ENCODE assay signal across 1 cellular context in the genomic region with DNA sequence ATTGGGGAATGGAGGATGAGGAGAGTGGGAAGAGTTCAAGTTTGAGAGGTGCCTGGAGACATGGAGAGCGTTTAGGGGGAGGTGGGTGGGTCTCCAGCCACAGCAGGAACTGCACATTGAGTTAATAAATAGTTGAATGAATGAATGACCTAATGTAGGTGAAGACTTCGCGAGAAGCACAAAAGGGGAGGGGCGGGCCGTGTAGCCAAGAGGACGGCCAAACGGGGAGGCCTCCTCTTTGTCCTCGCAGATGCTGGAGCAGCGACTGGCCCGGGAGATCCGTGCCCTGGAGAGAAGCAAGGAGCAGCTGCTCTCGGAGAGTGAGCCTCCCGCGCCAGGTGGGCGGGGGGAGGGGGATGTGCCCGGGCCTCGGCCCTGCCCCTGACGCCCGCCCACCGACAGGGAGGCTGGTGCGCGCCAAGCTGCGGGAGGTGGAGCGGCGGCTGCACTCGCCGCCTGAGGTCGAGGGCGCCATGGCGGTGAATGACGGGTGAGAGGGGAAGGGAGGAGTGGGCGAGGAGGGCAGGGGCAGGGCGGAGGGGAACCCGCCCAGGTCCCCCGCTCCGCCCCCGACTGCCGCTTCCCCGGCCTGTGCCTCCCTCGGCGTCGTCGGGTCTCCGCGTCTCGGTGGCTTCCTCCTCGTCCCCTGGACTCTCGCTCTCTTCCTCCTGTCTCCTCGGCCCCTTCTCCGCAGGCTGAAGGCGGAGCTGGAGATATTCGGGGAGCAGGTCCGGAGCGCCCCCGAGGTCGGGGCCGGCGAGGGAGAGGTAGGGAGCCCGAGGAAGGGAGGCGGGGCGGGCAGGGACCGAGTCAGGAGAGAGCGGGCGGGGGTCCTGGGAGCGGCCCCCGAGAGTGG.
A peak's percentile ranks its signal among the peaks of the same experiment; 100 is the strongest.
TF ChIP-seq lines count a peak whose summit lies in the region.

No MANE protein-coding gene starts in this region.

TF ChIP-seq in GM12878, 131 proteins besides CTCF, POLR2A, EP300 and RAD21 (continued from another document and continues in another):
- TF ChIP-seq IRF4 (IDR thresholded peaks at IDR 0.05; ENCODE audit: low read depth, low read length) (no peak), SMAD1 (IDR thresholded peaks at IDR 0.05; ENCODE audit: low read depth, partially characterized antibody) (no peak), ZNF622 (IDR thresholded peaks at IDR 0.05) (no peak), POLR2AphosphoS2 (IDR thresholded peaks at IDR 0.05; ENCODE audit: low read depth, low read length) (no peak), YBX1 (IDR thresholded peaks at IDR 0.05) (no peak), KLF5 (IDR thresholded peaks at IDR 0.05; ENCODE audit: partially characterized antibody) (no peak), SMARCA5 (IDR thresholded peaks at IDR 0.05) (0 out of 2 replicates have a peak, but pooled peaks have one; percentile 31), TARDBP (IDR thresholded peaks at IDR 0.05; ENCODE audit: borderline replicate concordance) (no peak), MEF2B (IDR thresholded peaks at IDR 0.05; ENCODE audit: partially characterized antibody, poor library complexity, severe bottlenecking) (no peak), BACH1 (IDR thresholded peaks at IDR 0.05; ENCODE audit: borderline replicate concordance) (no peak), NRF1 (conservative IDR thresholded peaks at IDR 0.05; ENCODE audit: low read depth, low read length) (no peak), IKZF2 (IDR thresholded peaks at IDR 0.05) (no peak), NFYA (IDR thresholded peaks at IDR 0.05; ENCODE audit: borderline replicate concordance, low read depth, low read length) (no peak), CBX5 (IDR thresholded peaks at IDR 0.05; ENCODE audit: low read depth) (no peak), DPF2 (IDR thresholded peaks at IDR 0.05) (0 out of 2 replicates have a peak, but pooled peaks have one; percentile 31), SIX5 (IDR thresholded peaks at IDR 0.05; ENCODE audit: low read depth, low read length, severe bottlenecking) (no peak), NR2C2 (IDR thresholded peaks at IDR 0.05; ENCODE audit: borderline replicate concordance, control insufficient read depth, insufficient read length, low read depth) (no peak), NBN (IDR thresholded peaks at IDR 0.05) (no peak), ZNF207 (IDR thresholded peaks at IDR 0.05; ENCODE audit: borderline replicate concordance) (no peak), CHD4 (IDR thresholded peaks at IDR 0.05) (no peak)
- TF ChIP-seq, protein P1, sequence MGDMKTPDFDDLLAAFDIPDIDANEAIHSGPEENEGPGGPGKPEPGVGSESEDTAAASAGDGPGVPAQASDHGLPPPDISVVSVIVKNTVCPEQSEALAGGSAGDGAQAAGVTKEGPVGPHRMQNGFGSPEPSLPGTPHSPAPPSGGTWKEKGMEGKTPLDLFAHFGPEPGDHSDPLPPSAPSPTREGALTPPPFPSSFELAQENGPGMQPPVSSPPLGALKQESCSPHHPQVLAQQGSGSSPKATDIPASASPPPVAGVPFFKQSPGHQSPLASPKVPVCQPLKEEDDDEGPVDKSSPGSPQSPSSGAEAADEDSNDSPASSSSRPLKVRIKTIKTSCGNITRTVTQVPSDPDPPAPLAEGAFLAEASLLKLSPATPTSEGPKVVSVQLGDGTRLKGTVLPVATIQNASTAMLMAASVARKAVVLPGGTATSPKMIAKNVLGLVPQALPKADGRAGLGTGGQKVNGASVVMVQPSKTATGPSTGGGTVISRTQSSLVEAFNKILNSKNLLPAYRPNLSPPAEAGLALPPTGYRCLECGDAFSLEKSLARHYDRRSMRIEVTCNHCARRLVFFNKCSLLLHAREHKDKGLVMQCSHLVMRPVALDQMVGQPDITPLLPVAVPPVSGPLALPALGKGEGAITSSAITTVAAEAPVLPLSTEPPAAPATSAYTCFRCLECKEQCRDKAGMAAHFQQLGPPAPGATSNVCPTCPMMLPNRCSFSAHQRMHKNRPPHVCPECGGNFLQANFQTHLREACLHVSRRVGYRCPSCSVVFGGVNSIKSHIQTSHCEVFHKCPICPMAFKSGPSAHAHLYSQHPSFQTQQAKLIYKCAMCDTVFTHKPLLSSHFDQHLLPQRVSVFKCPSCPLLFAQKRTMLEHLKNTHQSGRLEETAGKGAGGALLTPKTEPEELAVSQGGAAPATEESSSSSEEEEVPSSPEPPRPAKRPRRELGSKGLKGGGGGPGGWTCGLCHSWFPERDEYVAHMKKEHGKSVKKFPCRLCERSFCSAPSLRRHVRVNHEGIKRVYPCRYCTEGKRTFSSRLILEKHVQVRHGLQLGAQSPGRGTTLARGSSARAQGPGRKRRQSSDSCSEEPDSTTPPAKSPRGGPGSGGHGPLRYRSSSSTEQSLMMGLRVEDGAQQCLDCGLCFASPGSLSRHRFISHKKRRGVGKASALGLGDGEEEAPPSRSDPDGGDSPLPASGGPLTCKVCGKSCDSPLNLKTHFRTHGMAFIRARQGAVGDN (IDR thresholded peaks at IDR 0.05), result peak; percentile 6; the same call in 1 of the 2 replicates
- TF ChIP-seq, protein P2, sequence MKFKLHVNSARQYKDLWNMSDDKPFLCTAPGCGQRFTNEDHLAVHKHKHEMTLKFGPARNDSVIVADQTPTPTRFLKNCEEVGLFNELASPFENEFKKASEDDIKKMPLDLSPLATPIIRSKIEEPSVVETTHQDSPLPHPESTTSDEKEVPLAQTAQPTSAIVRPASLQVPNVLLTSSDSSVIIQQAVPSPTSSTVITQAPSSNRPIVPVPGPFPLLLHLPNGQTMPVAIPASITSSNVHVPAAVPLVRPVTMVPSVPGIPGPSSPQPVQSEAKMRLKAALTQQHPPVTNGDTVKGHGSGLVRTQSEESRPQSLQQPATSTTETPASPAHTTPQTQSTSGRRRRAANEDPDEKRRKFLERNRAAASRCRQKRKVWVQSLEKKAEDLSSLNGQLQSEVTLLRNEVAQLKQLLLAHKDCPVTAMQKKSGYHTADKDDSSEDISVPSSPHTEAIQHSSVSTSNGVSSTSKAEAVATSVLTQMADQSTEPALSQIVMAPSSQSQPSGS (IDR thresholded peaks at IDR 0.05; ENCODE audit: low read length), result no peak
- TF ChIP-seq, protein P3, sequence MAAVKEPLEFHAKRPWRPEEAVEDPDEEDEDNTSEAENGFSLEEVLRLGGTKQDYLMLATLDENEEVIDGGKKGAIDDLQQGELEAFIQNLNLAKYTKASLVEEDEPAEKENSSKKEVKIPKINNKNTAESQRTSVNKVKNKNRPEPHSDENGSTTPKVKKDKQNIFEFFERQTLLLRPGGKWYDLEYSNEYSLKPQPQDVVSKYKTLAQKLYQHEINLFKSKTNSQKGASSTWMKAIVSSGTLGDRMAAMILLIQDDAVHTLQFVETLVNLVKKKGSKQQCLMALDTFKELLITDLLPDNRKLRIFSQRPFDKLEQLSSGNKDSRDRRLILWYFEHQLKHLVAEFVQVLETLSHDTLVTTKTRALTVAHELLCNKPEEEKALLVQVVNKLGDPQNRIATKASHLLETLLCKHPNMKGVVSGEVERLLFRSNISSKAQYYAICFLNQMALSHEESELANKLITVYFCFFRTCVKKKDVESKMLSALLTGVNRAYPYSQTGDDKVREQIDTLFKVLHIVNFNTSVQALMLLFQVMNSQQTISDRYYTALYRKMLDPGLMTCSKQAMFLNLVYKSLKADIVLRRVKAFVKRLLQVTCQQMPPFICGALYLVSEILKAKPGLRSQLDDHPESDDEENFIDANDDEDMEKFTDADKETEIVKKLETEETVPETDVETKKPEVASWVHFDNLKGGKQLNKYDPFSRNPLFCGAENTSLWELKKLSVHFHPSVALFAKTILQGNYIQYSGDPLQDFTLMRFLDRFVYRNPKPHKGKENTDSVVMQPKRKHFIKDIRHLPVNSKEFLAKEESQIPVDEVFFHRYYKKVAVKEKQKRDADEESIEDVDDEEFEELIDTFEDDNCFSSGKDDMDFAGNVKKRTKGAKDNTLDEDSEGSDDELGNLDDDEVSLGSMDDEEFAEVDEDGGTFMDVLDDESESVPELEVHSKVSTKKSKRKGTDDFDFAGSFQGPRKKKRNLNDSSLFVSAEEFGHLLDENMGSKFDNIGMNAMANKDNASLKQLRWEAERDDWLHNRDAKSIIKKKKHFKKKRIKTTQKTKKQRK (IDR thresholded peaks at IDR 0.05; ENCODE audit: low read depth, low read length), result no peak
- TF ChIP-seq, protein P4, sequence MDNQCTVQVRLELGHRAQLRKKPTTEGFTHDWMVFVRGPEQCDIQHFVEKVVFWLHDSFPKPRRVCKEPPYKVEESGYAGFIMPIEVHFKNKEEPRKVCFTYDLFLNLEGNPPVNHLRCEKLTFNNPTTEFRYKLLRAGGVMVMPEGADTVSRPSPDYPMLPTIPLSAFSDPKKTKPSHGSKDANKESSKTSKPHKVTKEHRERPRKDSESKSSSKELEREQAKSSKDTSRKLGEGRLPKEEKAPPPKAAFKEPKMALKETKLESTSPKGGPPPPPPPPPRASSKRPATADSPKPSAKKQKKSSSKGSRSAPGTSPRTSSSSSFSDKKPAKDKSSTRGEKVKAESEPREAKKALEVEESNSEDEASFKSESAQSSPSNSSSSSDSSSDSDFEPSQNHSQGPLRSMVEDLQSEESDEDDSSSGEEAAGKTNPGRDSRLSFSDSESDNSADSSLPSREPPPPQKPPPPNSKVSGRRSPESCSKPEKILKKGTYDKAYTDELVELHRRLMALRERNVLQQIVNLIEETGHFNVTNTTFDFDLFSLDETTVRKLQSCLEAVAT (IDR thresholded peaks at IDR 0.05), result no peak
- TF ChIP-seq, protein P5, sequence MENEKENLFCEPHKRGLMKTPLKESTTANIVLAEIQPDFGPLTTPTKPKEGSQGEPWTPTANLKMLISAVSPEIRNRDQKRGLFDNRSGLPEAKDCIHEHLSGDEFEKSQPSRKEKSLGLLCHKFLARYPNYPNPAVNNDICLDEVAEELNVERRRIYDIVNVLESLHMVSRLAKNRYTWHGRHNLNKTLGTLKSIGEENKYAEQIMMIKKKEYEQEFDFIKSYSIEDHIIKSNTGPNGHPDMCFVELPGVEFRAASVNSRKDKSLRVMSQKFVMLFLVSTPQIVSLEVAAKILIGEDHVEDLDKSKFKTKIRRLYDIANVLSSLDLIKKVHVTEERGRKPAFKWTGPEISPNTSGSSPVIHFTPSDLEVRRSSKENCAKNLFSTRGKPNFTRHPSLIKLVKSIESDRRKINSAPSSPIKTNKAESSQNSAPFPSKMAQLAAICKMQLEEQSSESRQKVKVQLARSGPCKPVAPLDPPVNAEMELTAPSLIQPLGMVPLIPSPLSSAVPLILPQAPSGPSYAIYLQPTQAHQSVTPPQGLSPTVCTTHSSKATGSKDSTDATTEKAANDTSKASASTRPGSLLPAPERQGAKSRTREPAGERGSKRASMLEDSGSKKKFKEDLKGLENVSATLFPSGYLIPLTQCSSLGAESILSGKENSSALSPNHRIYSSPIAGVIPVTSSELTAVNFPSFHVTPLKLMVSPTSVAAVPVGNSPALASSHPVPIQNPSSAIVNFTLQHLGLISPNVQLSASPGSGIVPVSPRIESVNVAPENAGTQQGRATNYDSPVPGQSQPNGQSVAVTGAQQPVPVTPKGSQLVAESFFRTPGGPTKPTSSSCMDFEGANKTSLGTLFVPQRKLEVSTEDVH (IDR thresholded peaks at IDR 0.05; ENCODE audit: low read depth, partially characterized antibody), result no peak
- TF ChIP-seq, protein P6, sequence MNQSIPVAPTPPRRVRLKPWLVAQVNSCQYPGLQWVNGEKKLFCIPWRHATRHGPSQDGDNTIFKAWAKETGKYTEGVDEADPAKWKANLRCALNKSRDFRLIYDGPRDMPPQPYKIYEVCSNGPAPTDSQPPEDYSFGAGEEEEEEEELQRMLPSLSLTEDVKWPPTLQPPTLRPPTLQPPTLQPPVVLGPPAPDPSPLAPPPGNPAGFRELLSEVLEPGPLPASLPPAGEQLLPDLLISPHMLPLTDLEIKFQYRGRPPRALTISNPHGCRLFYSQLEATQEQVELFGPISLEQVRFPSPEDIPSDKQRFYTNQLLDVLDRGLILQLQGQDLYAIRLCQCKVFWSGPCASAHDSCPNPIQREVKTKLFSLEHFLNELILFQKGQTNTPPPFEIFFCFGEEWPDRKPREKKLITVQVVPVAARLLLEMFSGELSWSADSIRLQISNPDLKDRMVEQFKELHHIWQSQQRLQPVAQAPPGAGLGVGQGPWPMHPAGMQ (IDR thresholded peaks at IDR 0.05; ENCODE audit: borderline replicate concordance), result no peak
- TF ChIP-seq, protein P7, sequence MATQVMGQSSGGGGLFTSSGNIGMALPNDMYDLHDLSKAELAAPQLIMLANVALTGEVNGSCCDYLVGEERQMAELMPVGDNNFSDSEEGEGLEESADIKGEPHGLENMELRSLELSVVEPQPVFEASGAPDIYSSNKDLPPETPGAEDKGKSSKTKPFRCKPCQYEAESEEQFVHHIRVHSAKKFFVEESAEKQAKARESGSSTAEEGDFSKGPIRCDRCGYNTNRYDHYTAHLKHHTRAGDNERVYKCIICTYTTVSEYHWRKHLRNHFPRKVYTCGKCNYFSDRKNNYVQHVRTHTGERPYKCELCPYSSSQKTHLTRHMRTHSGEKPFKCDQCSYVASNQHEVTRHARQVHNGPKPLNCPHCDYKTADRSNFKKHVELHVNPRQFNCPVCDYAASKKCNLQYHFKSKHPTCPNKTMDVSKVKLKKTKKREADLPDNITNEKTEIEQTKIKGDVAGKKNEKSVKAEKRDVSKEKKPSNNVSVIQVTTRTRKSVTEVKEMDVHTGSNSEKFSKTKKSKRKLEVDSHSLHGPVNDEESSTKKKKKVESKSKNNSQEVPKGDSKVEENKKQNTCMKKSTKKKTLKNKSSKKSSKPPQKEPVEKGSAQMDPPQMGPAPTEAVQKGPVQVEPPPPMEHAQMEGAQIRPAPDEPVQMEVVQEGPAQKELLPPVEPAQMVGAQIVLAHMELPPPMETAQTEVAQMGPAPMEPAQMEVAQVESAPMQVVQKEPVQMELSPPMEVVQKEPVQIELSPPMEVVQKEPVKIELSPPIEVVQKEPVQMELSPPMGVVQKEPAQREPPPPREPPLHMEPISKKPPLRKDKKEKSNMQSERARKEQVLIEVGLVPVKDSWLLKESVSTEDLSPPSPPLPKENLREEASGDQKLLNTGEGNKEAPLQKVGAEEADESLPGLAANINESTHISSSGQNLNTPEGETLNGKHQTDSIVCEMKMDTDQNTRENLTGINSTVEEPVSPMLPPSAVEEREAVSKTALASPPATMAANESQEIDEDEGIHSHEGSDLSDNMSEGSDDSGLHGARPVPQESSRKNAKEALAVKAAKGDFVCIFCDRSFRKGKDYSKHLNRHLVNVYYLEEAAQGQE (IDR thresholded peaks at IDR 0.05; ENCODE audit: low read depth, low read length), result no peak
- TF ChIP-seq, protein P8, sequence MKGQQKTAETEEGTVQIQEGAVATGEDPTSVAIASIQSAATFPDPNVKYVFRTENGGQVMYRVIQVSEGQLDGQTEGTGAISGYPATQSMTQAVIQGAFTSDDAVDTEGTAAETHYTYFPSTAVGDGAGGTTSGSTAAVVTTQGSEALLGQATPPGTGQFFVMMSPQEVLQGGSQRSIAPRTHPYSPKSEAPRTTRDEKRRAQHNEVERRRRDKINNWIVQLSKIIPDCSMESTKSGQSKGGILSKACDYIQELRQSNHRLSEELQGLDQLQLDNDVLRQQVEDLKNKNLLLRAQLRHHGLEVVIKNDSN (IDR thresholded peaks at IDR 0.05; ENCODE audit: borderline replicate concordance, extremely low read length, insufficient read depth, low read depth, low read length), result no peak
- TF ChIP-seq, protein P9, sequence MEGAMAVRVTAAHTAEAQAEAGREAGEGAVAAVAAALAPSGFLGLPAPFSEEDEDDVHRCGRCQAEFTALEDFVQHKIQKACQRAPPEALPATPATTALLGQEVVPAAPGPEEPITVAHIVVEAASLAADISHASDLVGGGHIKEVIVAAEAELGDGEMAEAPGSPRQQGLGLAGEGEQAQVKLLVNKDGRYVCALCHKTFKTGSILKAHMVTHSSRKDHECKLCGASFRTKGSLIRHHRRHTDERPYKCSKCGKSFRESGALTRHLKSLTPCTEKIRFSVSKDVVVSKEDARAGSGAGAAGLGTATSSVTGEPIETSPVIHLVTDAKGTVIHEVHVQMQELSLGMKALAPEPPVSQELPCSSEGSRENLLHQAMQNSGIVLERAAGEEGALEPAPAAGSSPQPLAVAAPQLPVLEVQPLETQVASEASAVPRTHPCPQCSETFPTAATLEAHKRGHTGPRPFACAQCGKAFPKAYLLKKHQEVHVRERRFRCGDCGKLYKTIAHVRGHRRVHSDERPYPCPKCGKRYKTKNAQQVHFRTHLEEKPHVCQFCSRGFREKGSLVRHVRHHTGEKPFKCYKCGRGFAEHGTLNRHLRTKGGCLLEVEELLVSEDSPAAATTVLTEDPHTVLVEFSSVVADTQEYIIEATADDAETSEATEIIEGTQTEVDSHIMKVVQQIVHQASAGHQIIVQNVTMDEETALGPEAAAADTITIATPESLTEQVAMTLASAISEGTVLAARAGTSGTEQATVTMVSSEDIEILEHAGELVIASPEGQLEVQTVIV (IDR thresholded peaks at IDR 0.05; ENCODE audit: borderline replicate concordance, partially characterized antibody), result no peak
